23 cellular contexts compared by ENCODE assay signal in genomic region chrX:40844476-40844875, GRCh38.
A peak's percentile ranks its signal among the peaks of the same experiment; 100 is the strongest.
DNase-seq lines count a peak whose midpoint lies in the region; ATAC-seq, FAIRE-seq and TF ChIP-seq lines count a peak whose summit lies in the region.
"Had no signal": no experiment of that assay in that cellular context is flagged by ENCODE, and none has a peak within 500 bp of the region (broad histone marks: within the 10 kb centered on the region; RNA-seq: fewer than 3 reads in every experiment).

No MANE protein-coding gene starts in this region.

- H3K27ac ChIP-seq in cardiac muscle cell, result peak overlapping the region; percentile 94
- H3K27ac ChIP-seq: BLaER1 treated with 17β-estradiol and CSF1 and Interleukin-3, amounts not matched to agents 10 nM and 100 nM; neutrophil had no signal

- peaks cover 11% of the 10 kb centered on the region for H3K36me3 Mint-ChIP-seq in brain
- H3K36me3 Mint-ChIP-seq in activated naive CD4-positive, alpha-beta T cell treated with anti-CD3 and anti-CD28 coated beads, Interleukin-2, amount 50 U/mL, for 72 hours, result peaks cover 8 to 21% of the 10 kb centered on the region in 2 donors

- ATAC-seq in left ventricle myocardium superior, result no peak
- ATAC-seq in activated naive CD4-positive, alpha-beta T cell treated with anti-CD3 and anti-CD28 coated beads, Interleukin-2, amount 50 U/mL, for 72 hours, result no peak
- ATAC-seq: activated CD8-positive, alpha-beta T cell treated with anti-CD3 and anti-CD28 coated beads for 36 hours had no signal

- no peak overlapping the region for H3K4me3 ChIP-seq in cardiac muscle cell
- H3K4me3 ChIP-seq: BLaER1 treated with 17β-estradiol and CSF1 and Interleukin-3, amounts not matched to agents 10 nM and 100 nM; tibial nerve had no signal

- peaks cover 4% of the 10 kb centered on the region for H3K27me3 Mint-ChIP-seq in brain
- H3K27me3 Mint-ChIP-seq: activated CD8-positive, alpha-beta T cell treated with anti-CD3 and anti-CD28 coated beads for 36 hours had no signal

- TF ChIP-seq CTCF in cardiac muscle cell (IDR thresholded peaks at IDR 0.05; ENCODE audit: low read depth, low read length) (no peak), brain (conservative IDR thresholded peaks at IDR 0.05) (no peak)

- H3K9me3 Mint-ChIP-seq in brain, result peaks cover 20 to 33% (median 27%) of the 10 kb centered on the region in 5 experiments
- peaks cover 8 to 12% of the 10 kb centered on the region in 2 donors for H3K9me3 Mint-ChIP-seq in activated naive CD4-positive, alpha-beta T cell treated with anti-CD3 and anti-CD28 coated beads, Interleukin-2, amount 50 U/mL, for 72 hours
- H3K9me3 Mint-ChIP-seq: activated naive CD4-positive, alpha-beta T cell treated with anti-CD3 and anti-CD28 coated beads, Interleukin-2, amount 50 U/mL, for 24 hours had no signal

- DNase-seq in cardiac muscle cell (ENCODE audit: low read depth in 1 of 2, low spot score in 1 of 2) (peak in 1 of 2 donors; percentile 7), left ventricle myocardium superior (no peak), kidney glomerular epithelial cell (lab: John Stamatoyannopoulos, UW) (peak; percentile 0), urothelium cell line (ENCODE audit: low spot score) (peak; percentile 15), LoVo (ENCODE audit: low spot score) (no peak), T-helper 9 cell (no peak)
- DNase-seq in activated naive CD4-positive, alpha-beta T cell treated with anti-CD3 and anti-CD28 coated beads, Interleukin-2, amount 50 U/mL, for 72 hours (ENCODE audit: low spot score in 2 of 2), result no peak
- DNase-seq: 8988T; activated CD8-positive, alpha-beta T cell treated with anti-CD3 and anti-CD28 coated beads for 36 hours; activated T-cell treated with anti-CD3 and anti-CD28 coated beads, Interleukin-2, amount 50 U/mL, for 24 hours; kidney; MV-4-11; NCI-H1930; retina; stimulated activated naive CD4-positive, alpha-beta T cell had no signal

- no peak for FAIRE-seq in urothelium cell line (lab: Jason Lieb, UNC)
- FAIRE-seq: bronchial epithelial cell, D721Med, kidney had no signal

- H3K9me3 ChIP-seq in cardiac muscle cell (ENCODE audit: low read depth), result no peaks in the 10 kb centered on the region
- H3K9me3 ChIP-seq: neutrophil had no signal

- peaks cover 30% of the 10 kb centered on the region for H3K4me1 Mint-ChIP-seq in brain
- H3K4me1 Mint-ChIP-seq: activated naive CD4-positive, alpha-beta T cell treated with anti-CD3 and anti-CD28 coated beads, Interleukin-2, amount 50 U/mL, for 24 hours; memory B cell had no signal

- peak overlapping the region in 4 of 5 experiments; percentile 72 to 91 (median 88) for H3K27ac Mint-ChIP-seq in brain
- no peak overlapping the region for H3K27ac Mint-ChIP-seq in activated naive CD4-positive, alpha-beta T cell treated with anti-CD3 and anti-CD28 coated beads, Interleukin-2, amount 50 U/mL, for 72 hours
- H3K27ac Mint-ChIP-seq: activated CD8-positive, alpha-beta T cell treated with anti-CD3 and anti-CD28 coated beads for 36 hours; activated naive CD4-positive, alpha-beta T cell treated with anti-CD3 and anti-CD28 coated beads, Interleukin-2, amount 50 U/mL, for 24 hours; activated T-cell treated with anti-CD3 and anti-CD28 coated beads, Interleukin-2, amount 50 U/mL, for 24 hours; memory B cell had no signal

- H3K4me3 Mint-ChIP-seq in brain, result peak overlapping the region in 1 of 5 experiments; percentile 13
- H3K4me3 Mint-ChIP-seq: activated CD8-positive, alpha-beta T cell treated with anti-CD3 and anti-CD28 coated beads for 36 hours; activated naive CD4-positive, alpha-beta T cell treated with anti-CD3 and anti-CD28 coated beads, Interleukin-2, amount 50 U/mL, for 24 hours; activated T-cell treated with anti-CD3 and anti-CD28 coated beads, Interleukin-2, amount 50 U/mL, for 24 hours; memory B cell had no signal

- peaks cover 13% of the 10 kb centered on the region for H3K4me1 ChIP-seq in cardiac muscle cell (ENCODE audit: low read depth)
- H3K4me1 ChIP-seq: BLaER1 treated with 17β-estradiol and CSF1 and Interleukin-3, amounts not matched to agents 10 nM and 100 nM had no signal

- H3K36me3 ChIP-seq in cardiac muscle cell, result no peaks in the 10 kb centered on the region
- H3K36me3 ChIP-seq: neutrophil, tibial nerve had no signal

- H3K27me3 ChIP-seq in cardiac muscle cell, result no peaks in the 10 kb centered on the region
- H3K27me3 ChIP-seq: neutrophil had no signal

- intact Hi-C loops in left ventricle myocardium superior (cut with micrococcal nuclease), result no loop called here

Comparison
In these comparisons a context has a peak if more than half of its experiments do, and no peak if none do; other contexts are left out.
1. DNase-seq: peak in kidney glomerular epithelial cell (single experiment) and urothelium cell line (single experiment); none in left ventricle myocardium superior (single experiment), LoVo (single experiment), T-helper 9 cell (single experiment) and activated naive CD4-positive, alpha-beta T cell treated with anti-CD3 and anti-CD28 coated beads, Interleukin-2, amount 50 U/mL, for 72 hours (0 of 2).
2. H3K27ac Mint-ChIP-seq: peak in brain (4 of 5); none in activated naive CD4-positive, alpha-beta T cell treated with anti-CD3 and anti-CD28 coated beads, Interleukin-2, amount 50 U/mL, for 72 hours (0 of 2).